ENCODE assay signal across 29 cellular contexts in genomic region chr14:89178376-89178775, GRCh38.
DNase-seq lines count a peak whose midpoint lies in the region; ATAC-seq and TF ChIP-seq lines count a peak whose summit lies in the region.
"Had no signal": no experiment of that assay in that cellular context is flagged by ENCODE, and none has a peak within 500 bp of the region (broad histone marks: within the 10 kb centered on the region; RNA-seq: fewer than 3 reads in every experiment).

No MANE protein-coding gene starts in this region.

- H3K27ac ChIP-seq in cardiac muscle cell (peak overlapping the region; percentile 86), ascending aorta (peak overlapping the region; percentile 70 to 76)
- H3K27ac ChIP-seq in CD4-positive, alpha-beta memory T cell (ENCODE audit: low read depth, low read length): no peak overlapping the region
- H3K27ac ChIP-seq: upper lobe of right lung had no signal

- H3K27me3 ChIP-seq in cardiac muscle cell (no peaks in the 10 kb centered on the region), ascending aorta (no peaks in the 10 kb centered on the region)
- no peaks in the 10 kb centered on the region for H3K27me3 ChIP-seq in CD4-positive, alpha-beta memory T cell (ENCODE audit: insufficient read depth, low read length)
- H3K27me3 ChIP-seq: upper lobe of right lung had no signal

- no peak overlapping the region for H3K4me3 ChIP-seq in cardiac muscle cell
- no peak overlapping the region for H3K4me3 ChIP-seq in ascending aorta
- no peak overlapping the region for H3K4me3 ChIP-seq in CD4-positive, alpha-beta memory T cell (ENCODE audit: low read length in 2 of 2)
- H3K4me3 ChIP-seq: upper lobe of right lung had no signal

- H3K9me3 ChIP-seq in cardiac muscle cell (ENCODE audit: low read depth): no peaks in the 10 kb centered on the region
- no peaks in the 10 kb centered on the region for H3K9me3 ChIP-seq in ascending aorta
- no peaks in the 10 kb centered on the region for H3K9me3 ChIP-seq in CD4-positive, alpha-beta memory T cell (ENCODE audit: control insufficient read depth in 1 of 2, low read length in 2 of 2)
- H3K9me3 ChIP-seq: upper lobe of right lung had no signal

- H3K36me3 Mint-ChIP-seq in mesothelial cell of epicardium: peaks cover 32% of the 10 kb centered on the region
- peaks cover 29 to 50% of the 10 kb centered on the region in 2 donors for H3K36me3 Mint-ChIP-seq in CD4-positive, alpha-beta memory T cell

- H3K27me3 Mint-ChIP-seq in mesothelial cell of epicardium (ENCODE audit: low read depth): no peaks in the 10 kb centered on the region
- no peaks in the 10 kb centered on the region for H3K27me3 Mint-ChIP-seq in CD4-positive, alpha-beta memory T cell
- H3K27me3 Mint-ChIP-seq: activated naive CD4-positive, alpha-beta T cell treated with anti-CD3 and anti-CD28 coated beads, Interleukin-2, amount 50 U/mL, for 24 hours; naive thymus-derived CD8-positive, alpha-beta T cell had no signal

- TF ChIP-seq CTCF in cardiac muscle cell (IDR thresholded peaks at IDR 0.05; ENCODE audit: low read depth, low read length) (no peak), ascending aorta (IDR thresholded peaks at IDR 0.05) (no peak), mesothelial cell of epicardium (IDR thresholded peaks at IDR 0.05; ENCODE audit: unreplicated experiment) (no peak)

- peaks cover 3% of the 10 kb centered on the region for H3K9me3 Mint-ChIP-seq in mesothelial cell of epicardium
- H3K9me3 Mint-ChIP-seq in CD4-positive, alpha-beta memory T cell: peaks cover 0 to 4% (median 1%) of the 10 kb centered on the region in 8 donors
- H3K9me3 Mint-ChIP-seq: activated naive CD4-positive, alpha-beta T cell treated with anti-CD3 and anti-CD28 coated beads, Interleukin-2, amount 50 U/mL, for 24 hours; activated T-helper 1 cell treated with anti-CD3 and anti-CD28 coated beads, Interleukin-12 subunit alpha, Interleukin-12 subunit beta, Interleukin-2, Interleukin-4 antibody, amounts not matched to agents 30 ng/mL and 10 ng/mL and 1 ng/mL, durations not matched to agents 14 hours and 24 hours and 36 hours had no signal

- intact Hi-C loops in left cardiac atrium (cut with DNase I): loop anchor here in 1 of 2 donors (10.0 kb wide), 1 partner anchor 134 kb away; no protein-coding TSS in a partner anchor
- intact Hi-C loops in ascending aorta (cut with DNase I): loop anchor here (2.0 to 5.0 kb wide), 4 partner anchors 34 to 734 kb away; no protein-coding TSS in a partner anchor
- intact Hi-C loops in posterior cingulate gyrus (cut with DNase I): loop anchor here (5.0 kb wide), 1 partner anchor 739 kb away; no protein-coding TSS in a partner anchor
- intact Hi-C loops in CD4-positive, alpha-beta memory T cell (cut with micrococcal nuclease): loop anchor here (5.0 kb wide), 1 partner anchor 544 kb away; no protein-coding TSS in a partner anchor

- no peak overlapping the region for H3K4me3 Mint-ChIP-seq in mesothelial cell of epicardium
- no peak overlapping the region for H3K4me3 Mint-ChIP-seq in CD4-positive, alpha-beta memory T cell
- H3K4me3 Mint-ChIP-seq: activated naive CD4-positive, alpha-beta T cell treated with anti-CD3 and anti-CD28 coated beads, Interleukin-2, amount 50 U/mL, for 24 hours; activated T-helper 1 cell treated with anti-CD3 and anti-CD28 coated beads, Interleukin-12 subunit alpha, Interleukin-12 subunit beta, Interleukin-2, Interleukin-4 antibody, amounts not matched to agents 30 ng/mL and 10 ng/mL and 1 ng/mL, durations not matched to agents 14 hours and 24 hours and 36 hours; CD8-positive, alpha-beta T cell; H9; naive thymus-derived CD8-positive, alpha-beta T cell had no signal

- H3K27ac Mint-ChIP-seq in mesothelial cell of epicardium: peak overlapping the region; percentile 67
- H3K27ac Mint-ChIP-seq in CD4-positive, alpha-beta memory T cell: peak overlapping the region in 3 of 7 donors; percentile 25 to 53 (median 40)
- H3K27ac Mint-ChIP-seq: activated naive CD4-positive, alpha-beta T cell treated with anti-CD3 and anti-CD28 coated beads, Interleukin-2, amount 50 U/mL, for 24 hours had no signal

- H3K36me3 ChIP-seq in cardiac muscle cell: no peaks in the 10 kb centered on the region
- peaks cover 0 to 7% of the 10 kb centered on the region in 2 donors for H3K36me3 ChIP-seq in ascending aorta
- peaks cover 10% of the 10 kb centered on the region for H3K36me3 ChIP-seq in CD4-positive, alpha-beta memory T cell (ENCODE audit: insufficient read depth, low read length)

- no peak for ATAC-seq in left cardiac atrium
- ATAC-seq in left lobe of liver: no peak
- no peak for ATAC-seq in GM19467 (IDR thresholded peaks at IDR 0.05; ENCODE audit: unreplicated experiment)

- POLR2A ChIA-PET in CD4-positive, alpha-beta memory T cell (lab: Charles Lee; ENCODE audit: partially characterized antibody): no interaction called here

- CTCF ChIA-PET in CD4-positive, alpha-beta memory T cell (lab: Charles Lee; ENCODE audit: partially characterized antibody): interaction anchor here (0.9 to 4.2 kb wide), 15 partner anchors 10 to 744 kb away, joined by 3 to 28 read pairs (median 4); no protein-coding TSS in a partner anchor

- DNase-seq in cardiac muscle cell (ENCODE audit: low read depth in 1 of 2, low spot score in 1 of 2): no peak
- no peak for DNase-seq in left cardiac atrium
- no peak for DNase-seq in ascending aorta (ENCODE audit: low spot score in 2 of 2)
- DNase-seq in mesothelial cell of epicardium (ENCODE audit: low spot score in 2 of 2, unreplicated experiment in 2 of 2): no peak
- DNase-seq in posterior cingulate gyrus: no peak
- DNase-seq in left lobe of liver (ENCODE audit: low spot score): no peak
- no peak for DNase-seq in CD4-positive, alpha-beta memory T cell
- DNase-seq: activated CD4-positive, alpha-beta T cell treated with anti-CD3 and anti-CD28 coated beads, Interleukin-2, amount 50 U/mL, for 4 hours; anterior cingulate cortex; CD8-positive, alpha-beta T cell; DMS153; erythroblast; glutamatergic neuron; H9; Kasumi-1; left ventricle myocardium superior; midbrain; naive thymus-derived CD8-positive, alpha-beta T cell; NCI-H1436; NCI-H2081 treated with DMSO at 0.1 percent for 48 hours; NCI-H2227 treated with DMSO at 0.1 percent for 48 hours; NCI-H526; NK-92 treated with Interleukin-12 subunit alpha and Interleukin-12 subunit beta, amount 100 ng/mL, for 24 hours; stimulated activated CD4-positive, alpha-beta T cell treated with anti-CD3 and anti-CD28 coated beads, Interleukin-4, amount 100 ng/mL, for 24 hours; T-helper 1 cell; upper lobe of right lung had no signal

- H3K4me1 Mint-ChIP-seq in mesothelial cell of epicardium: peaks cover 16% of the 10 kb centered on the region
- peaks cover 10 to 28% (median 22%) of the 10 kb centered on the region in 4 donors for H3K4me1 Mint-ChIP-seq in CD4-positive, alpha-beta memory T cell

- H3K4me1 ChIP-seq in cardiac muscle cell (ENCODE audit: low read depth) (peaks cover 22% of the 10 kb centered on the region), ascending aorta (peaks cover 5 to 39% of the 10 kb centered on the region in 2 donors)
- H3K4me1 ChIP-seq in CD4-positive, alpha-beta memory T cell (ENCODE audit: insufficient read depth, low read length): peaks cover 5% of the 10 kb centered on the region
